In genomic region chr3:195458188-195458800, GRCh38 we compare ENCODE assay signal across 9 cellular contexts. TPM values are rescaled to one million over a fixed set of nuclear protein-coding genes. Genes with fewer than 3 reads are reported as not detected.
DNase-seq lines count a peak whose midpoint lies in the region; ATAC-seq and TF ChIP-seq lines count a peak whose summit lies in the region.
"Had no signal": no experiment of that assay in that cellular context is flagged by ENCODE, and none has a peak within 500 bp of the region (broad histone marks: within the 10 kb centered on the region; RNA-seq: fewer than 3 reads in every experiment).

No MANE protein-coding gene starts in this region.

- intact Hi-C loops in lower lobe of right lung (cut with DNase I) = no loop called here

- H3K27ac Mint-ChIP-seq in osteocyte (ENCODE audit: unreplicated experiment) = no peak overlapping the region

- peak overlapping the region; percentile 6 for H3K27ac ChIP-seq in lower lobe of right lung
- H3K27ac ChIP-seq: VCaP had no signal

- no peak overlapping the region for H3K4me3 Mint-ChIP-seq in osteocyte (ENCODE audit: unreplicated experiment)

- in situ Hi-C loops in GM13977 (cut with MboI; ENCODE audit: low pct_unique_long_range_greater_than_20kb, low sequenced_read_pairs, unreplicated experiment) (no loop called here), SK-MEL-5 (cut with HindIII; ENCODE audit: low pct_unique_long_range_greater_than_20kb, low sequenced_read_pairs) (no loop called here)

- no peaks in the 10 kb centered on the region for H3K9me3 ChIP-seq in lower lobe of right lung

- H3K36me3 ChIP-seq in lower lobe of right lung = no peaks in the 10 kb centered on the region

- H3K4me1 Mint-ChIP-seq in osteocyte (ENCODE audit: unreplicated experiment) = no peaks in the 10 kb centered on the region

- DNase-seq in GM13977 (ENCODE audit: low spot score) = peak; percentile 57
- DNase-seq in SK-MEL-5 (ENCODE audit: low read depth, low spot score) = peak; percentile 22
- DNase-seq in lower lobe of right lung = no peak
- DNase-seq in NCI-H1694 (lab: John Stamatoyannopoulos, UW) = no peak
- no peak for DNase-seq in globus pallidus (ENCODE audit: low spot score)
- DNase-seq in osteocyte (ENCODE audit: extremely low spot score, unreplicated experiment) = no peak

- H3K4me1 ChIP-seq in lower lobe of right lung = peaks cover 5% of the 10 kb centered on the region

- no peaks in the 10 kb centered on the region for H3K27me3 ChIP-seq in lower lobe of right lung (ENCODE audit: low read depth)

- ATAC-seq in HG02798 (IDR thresholded peaks at IDR 0.05; ENCODE audit: poor library complexity, unreplicated experiment) = peak; percentile 66
- ATAC-seq in lower lobe of right lung = peak; percentile 63 to 76
- no peak for ATAC-seq in GM18520 (IDR thresholded peaks at IDR 0.05; ENCODE audit: unreplicated experiment)

- H3K9me3 Mint-ChIP-seq in osteocyte (ENCODE audit: unreplicated experiment) = peaks cover 6% of the 10 kb centered on the region

- no peak overlapping the region for H3K4me3 ChIP-seq in lower lobe of right lung

- TF ChIP-seq CTCF in GM13977 (IDR thresholded peaks at IDR 0.05; ENCODE audit: extremely low read depth, insufficient read depth, missing control alignments) (no peak), lower lobe of right lung (IDR thresholded peaks at IDR 0.05) (no peak), osteocyte (IDR thresholded peaks at IDR 0.05) (no peak)

- H3K27me3 Mint-ChIP-seq in osteocyte (ENCODE audit: unreplicated experiment) = peaks cover 6% of the 10 kb centered on the region

- no peaks in the 10 kb centered on the region for H3K36me3 Mint-ChIP-seq in osteocyte (ENCODE audit: unreplicated experiment)

RNA-seq across cellular contexts. Expression of gene ACAP2, which starts 15.5 kb away (rescaled TPM):
- total RNA-seq in SK-MEL-5 (2014; rRNA removed; shearing (Covaris generic)) = 71.4 and 84.7 TPM in 2 replicates
- 33.9 and 49.5 TPM in 2 replicates for polyA plus RNA-seq in SK-MEL-5 (2015; cell fraction: cytosol; rRNA removed)
- polyA plus RNA-seq in SK-MEL-5 (2015; cell fraction: nucleus; rRNA removed) = 39.1 and 44.4 TPM in 2 replicates
- total RNA-seq in lower lobe of right lung (68.9 TPM), osteocyte (51.0 and 55.1 TPM in 2 replicates)

Comparison
In these comparisons a context has a peak if more than half of its experiments do, and no peak if none do; other contexts are left out.
1. DNase-seq: peak in GM13977 (single experiment) and SK-MEL-5 (single experiment); none in lower lobe of right lung (single experiment), NCI-H1694 (single experiment), globus pallidus (single experiment) and osteocyte (single experiment).